ENCODE assay signal across 26 cellular contexts in genomic region chr4:182248295-182248694, GRCh38. TPM values are rescaled to one million over a fixed set of nuclear protein-coding genes. Genes with fewer than 3 reads are reported as not detected.
"Had no signal": no experiment of that assay in that cellular context is flagged by ENCODE, and none has a peak within 500 bp of the region (broad histone marks: within the 10 kb centered on the region; RNA-seq: fewer than 3 reads in every experiment).

No MANE protein-coding gene starts in this region.

- ATAC-seq: naive thymus-derived CD4-positive, alpha-beta T cell; natural killer cell; pancreas; right cardiac atrium; sciatic nerve; stimulated activated memory B cell treated with anti-CD40 and anti-IgM and Interleukin-4, amounts not matched to agents 10 μg/mL and 1 μg/mL and 100 μg/mL, for 72 hours; stimulated activated naive CD8-positive, alpha-beta T cell treated with anti-CD3 and anti-CD28 coated beads, Interleukin-15, amount 100 ng/mL, for 72 hours; stimulated activated naive CD8-positive, alpha-beta T cell treated with anti-CD3 and anti-CD28 coated beads, Interleukin-15, Interleukin-2, amounts not matched to agents 100 U/mL and 50 U/mL, for 24 hours had no signal

- H3K27ac ChIP-seq: neural progenitor cell, pancreas, prostate gland, skin epidermis, suprapubic skin, testis, tibial artery, transverse colon, upper lobe of left lung, vagina had no signal

- H3K4me1 ChIP-seq: pancreas, prostate gland, testis, tibial artery, transverse colon, upper lobe of left lung had no signal

- H2AFZ ChIP-seq: neural progenitor cell had no signal

- DNase-seq: naive thymus-derived CD4-positive, alpha-beta T cell; natural killer cell; occipital lobe; pancreas; retina; right cardiac atrium; stimulated activated CD4-positive, alpha-beta T cell treated with anti-CD3 and anti-CD28 coated beads, Interleukin-1b, Interleukin-23, amount 100 ng/mL, for 48 hours; stimulated activated CD4-positive, alpha-beta T cell treated with anti-CD3 and anti-CD28 coated beads, Interleukin-4, amount 100 ng/mL, for 1 hour; stimulated activated CD4-positive, alpha-beta T cell treated with anti-CD3 and anti-CD28 coated beads, Interleukin-4, amount 100 ng/mL, for 4 hours; stimulated activated CD8-positive, alpha-beta memory T cell treated with anti-CD3 and anti-CD28 coated beads, Interleukin-4, amount 100 ng/mL, for 48 hours; stimulated activated naive CD4-positive, alpha-beta T cell; stimulated activated naive CD8-positive, alpha-beta T cell treated with anti-CD3 and anti-CD28 coated beads, Interleukin-15, amount 100 ng/mL, for 72 hours; stimulated activated naive CD8-positive, alpha-beta T cell treated with anti-CD3 and anti-CD28 coated beads, Interleukin-15, Interleukin-2, amounts not matched to agents 100 U/mL and 50 U/mL, for 24 hours; substantia nigra; testis; tibial artery; transverse colon; upper lobe of left lung had no signal

- H3K4me2 ChIP-seq: neural progenitor cell had no signal

- H3K4me3 ChIP-seq: neural progenitor cell, pancreas, prostate gland, skin epidermis, suprapubic skin, testis, tibial artery, transverse colon, upper lobe of left lung, vagina had no signal

- H3K27me3 ChIP-seq: neural progenitor cell, suprapubic skin, testis, tibial artery, transverse colon, upper lobe of left lung, vagina had no signal

- H3K9ac ChIP-seq: neural progenitor cell had no signal

- H3K36me3 ChIP-seq: neural progenitor cell, pancreas, prostate gland, suprapubic skin, tibial artery, transverse colon, upper lobe of left lung, vagina had no signal

- FAIRE-seq: pancreas, urothelium cell line had no signal

- H3K9me3 ChIP-seq: pancreas, prostate gland, suprapubic skin, testis, tibial artery, transverse colon, upper lobe of left lung, vagina had no signal

RNA-seq across cellular contexts. Expression of gene TENM3, which starts 5.1 kb away (rescaled TPM):
- total RNA-seq: naive thymus-derived CD4-positive, alpha-beta T cell; natural killer cell had no signal
- polyA plus RNA-seq: naive thymus-derived CD4-positive, alpha-beta T cell had no signal
